In genomic region chr1:9449106-9449627, GRCh38 we compare ENCODE assay signal across 12 cellular contexts.
A peak's percentile ranks its signal among the peaks of the same experiment; 100 is the strongest.
DNase-seq lines count a peak whose midpoint lies in the region; ATAC-seq and TF ChIP-seq lines count a peak whose summit lies in the region.
"Had no signal": no experiment of that assay in that cellular context is flagged by ENCODE, and none has a peak within 500 bp of the region (broad histone marks: within the 10 kb centered on the region; RNA-seq: fewer than 3 reads in every experiment).

No MANE protein-coding gene starts in this region.

- H3K4me3 ChIP-seq in adipocyte (ENCODE audit: low read length) (no peak overlapping the region), left ventricle myocardium inferior (peak overlapping the region; percentile 29)
- H3K4me3 ChIP-seq: Peyer's patch had no signal

- no peak overlapping the region for H3K4me3 Mint-ChIP-seq in T-helper 17 cell
- H3K4me3 Mint-ChIP-seq: CD8-positive, alpha-beta memory T cell had no signal

- H3K36me3 Mint-ChIP-seq in T-helper 17 cell (ENCODE audit: low read depth) = no peaks in the 10 kb centered on the region

- TF ChIP-seq CTCF in left ventricle myocardium inferior (IDR thresholded peaks at IDR 0.05; ENCODE audit: borderline replicate concordance) = no peak

- ATAC-seq in T-helper 17 cell (no peak), GM19452 (IDR thresholded peaks at IDR 0.05; ENCODE audit: unreplicated experiment) (no peak), GM18858 (IDR thresholded peaks at IDR 0.05; ENCODE audit: unreplicated experiment) (no peak)

- H3K27ac Mint-ChIP-seq in T-helper 17 cell = no peak overlapping the region
- H3K27ac Mint-ChIP-seq: CD8-positive, alpha-beta memory T cell had no signal

- intact Hi-C loops in left ventricle myocardium inferior (cut with micrococcal nuclease) = no loop called here

- H3K36me3 ChIP-seq in adipocyte (ENCODE audit: control insufficient read depth, insufficient read depth, low read length, severe bottlenecking) (no peaks in the 10 kb centered on the region), left ventricle myocardium inferior (no peaks in the 10 kb centered on the region)
- H3K36me3 ChIP-seq: Peyer's patch had no signal

- peak overlapping the region; percentile 71 for H3K27ac ChIP-seq in left ventricle myocardium inferior (replicated peaks)

- H3K27me3 Mint-ChIP-seq in T-helper 17 cell = peaks cover 21% of the 10 kb centered on the region

- no peaks in the 10 kb centered on the region for H3K27me3 ChIP-seq in adipocyte (replicated peaks; ENCODE audit: control insufficient read depth, insufficient read depth, low read length)
- H3K27me3 ChIP-seq in left ventricle myocardium inferior (ENCODE audit: low read depth) = no peaks in the 10 kb centered on the region
- H3K27me3 ChIP-seq: Peyer's patch had no signal

- peak; percentile 43 for DNase-seq in DMS79 treated with DMSO at 0.1 percent for 48 hours (lab: John Stamatoyannopoulos, UW)
- peak; percentile 81 for DNase-seq in adipocyte (ENCODE audit: low read depth)
- DNase-seq in left ventricle myocardium inferior = peak; percentile 37
- DNase-seq in renal cortical epithelial cell (ENCODE audit: low read depth) = peak; percentile 18
- DNase-seq in NCI-H2029 (lab: John Stamatoyannopoulos, UW) = no peak
- DNase-seq in T-helper 17 cell = no peak
- DNase-seq: activated naive CD4-positive, alpha-beta T cell; CD8-positive, alpha-beta memory T cell; Peyer's patch; stimulated activated CD4-positive, alpha-beta T cell treated with anti-CD3 and anti-CD28 coated beads, Interleukin-1b, Interleukin-23, amount 100 ng/mL, for 48 hours had no signal

- H3K4me1 Mint-ChIP-seq in T-helper 17 cell = peaks cover 4% of the 10 kb centered on the region
- H3K4me1 Mint-ChIP-seq: CD8-positive, alpha-beta memory T cell had no signal

- H3K4me1 ChIP-seq in adipocyte (ENCODE audit: control insufficient read depth, insufficient read depth, low read length) (peaks cover 27% of the 10 kb centered on the region), left ventricle myocardium inferior (peaks cover 26% of the 10 kb centered on the region)

- H3K9ac ChIP-seq in adipocyte (ENCODE audit: low read length) = no peak overlapping the region

- no peaks in the 10 kb centered on the region for H3K9me3 ChIP-seq in adipocyte (ENCODE audit: control insufficient read depth, low read length)
- H3K9me3 ChIP-seq in left ventricle myocardium inferior (replicated peaks) = no peaks in the 10 kb centered on the region
- no peaks in the 10 kb centered on the region for H3K9me3 ChIP-seq in T-helper 17 cell (ENCODE audit: control insufficient read depth, low read length, poor library complexity, severe bottlenecking)
- H3K9me3 ChIP-seq: Peyer's patch had no signal

Comparison
In these comparisons a context has a peak if more than half of its experiments do, and no peak if none do; other contexts are left out.
1. DNase-seq: peak in DMS79 treated with DMSO at 0.1 percent for 48 hours (single experiment), adipocyte (single experiment), left ventricle myocardium inferior (single experiment) and renal cortical epithelial cell (single experiment); none in NCI-H2029 (single experiment) and T-helper 17 cell (0 of 3).